In the genomic region with DNA sequence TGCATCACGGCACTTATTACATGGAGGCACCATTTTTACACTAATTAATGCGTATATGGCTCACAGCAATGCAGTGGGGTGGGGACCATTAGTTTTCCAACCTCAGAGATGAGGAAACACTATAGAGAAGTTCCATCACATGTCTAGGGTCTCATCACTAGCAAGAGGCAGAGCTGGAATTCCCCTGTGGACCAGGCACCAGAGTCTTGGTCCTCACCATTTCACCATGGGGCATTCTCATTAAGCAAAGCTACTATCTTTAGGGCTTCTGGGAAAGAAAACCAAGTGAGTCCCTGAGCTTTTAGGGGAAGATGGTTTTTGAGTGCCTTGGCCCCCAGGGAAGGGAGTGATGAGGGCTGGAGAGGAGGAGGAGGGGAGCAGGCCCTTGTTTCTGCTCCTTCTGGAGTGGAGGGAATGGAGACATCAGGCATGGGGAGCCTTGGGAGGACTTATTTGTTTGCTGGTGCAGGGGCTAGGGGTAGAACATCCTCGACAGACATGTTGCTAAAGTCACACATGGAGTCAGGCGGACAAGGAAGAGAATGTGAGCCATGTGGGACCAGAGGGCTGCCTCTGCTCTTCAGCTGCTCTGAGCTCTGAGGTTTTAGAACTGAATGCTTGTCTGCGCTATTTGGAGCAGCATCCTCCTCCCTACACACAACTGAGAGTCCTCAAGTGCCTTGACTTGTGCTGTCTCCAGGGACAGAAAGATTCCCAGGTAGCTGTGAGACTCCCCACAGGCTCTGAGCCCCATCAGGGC, we compare ENCODE assay signal across 11 cellular contexts. TPM values are rescaled to one million over a fixed set of nuclear protein-coding genes. Genes with fewer than 3 reads are reported as not detected.
A peak's percentile ranks its signal among the peaks of the same experiment; 100 is the strongest.
DNase-seq lines count a peak whose midpoint lies in the region; ATAC-seq and TF ChIP-seq lines count a peak whose summit lies in the region.
"Had no signal": no experiment of that assay in that cellular context is flagged by ENCODE, and none has a peak within 500 bp of the region (broad histone marks: within the 10 kb centered on the region; RNA-seq: fewer than 3 reads in every experiment).

No MANE protein-coding gene starts in this region.

- TF ChIP-seq CTCF in breast epithelium (IDR thresholded peaks at IDR 0.05) (no peak), upper lobe of right lung (IDR thresholded peaks at IDR 0.05) (no peak)

- H3K9me3 ChIP-seq in breast epithelium (no peaks in the 10 kb centered on the region), upper lobe of right lung (no peaks in the 10 kb centered on the region), T-helper 17 cell (ENCODE audit: control insufficient read depth, low read length, poor library complexity, severe bottlenecking) (no peaks in the 10 kb centered on the region)

- TF ChIP-seq POLR2A in breast epithelium (IDR thresholded peaks at IDR 0.05): no peak

- in situ Hi-C loops in G401 (cut with HindIII; ENCODE audit: low sequenced_read_pairs): no loop called here

- H3K27me3 Mint-ChIP-seq in T-helper 17 cell: peaks cover 13% of the 10 kb centered on the region
- H3K27me3 Mint-ChIP-seq: progenitor cell of endocrine pancreas had no signal

- H3K4me1 Mint-ChIP-seq in T-helper 17 cell: no peaks in the 10 kb centered on the region

- H3K4me3 Mint-ChIP-seq in T-helper 17 cell: no peak overlapping the region

- H3K9me3 Mint-ChIP-seq in activated naive CD4-positive, alpha-beta T cell treated with anti-CD3 and anti-CD28 coated beads, Interleukin-2, amount 50 U/mL, for 72 hours: no peaks in the 10 kb centered on the region

- no peaks in the 10 kb centered on the region for H3K36me3 Mint-ChIP-seq in activated naive CD4-positive, alpha-beta T cell treated with anti-CD3 and anti-CD28 coated beads, Interleukin-2, amount 50 U/mL, for 72 hours
- peaks cover 6% of the 10 kb centered on the region for H3K36me3 Mint-ChIP-seq in T-helper 17 cell (ENCODE audit: low read depth)

- no peak overlapping the region for H3K4me3 ChIP-seq in breast epithelium
- H3K4me3 ChIP-seq in upper lobe of right lung: peak overlapping the region; percentile 25

- H3K27ac Mint-ChIP-seq in activated naive CD4-positive, alpha-beta T cell treated with anti-CD3 and anti-CD28 coated beads, Interleukin-2, amount 50 U/mL, for 72 hours: peak overlapping the region; percentile 76 to 86
- H3K27ac Mint-ChIP-seq in T-helper 17 cell: no peak overlapping the region
- H3K27ac Mint-ChIP-seq: progenitor cell of endocrine pancreas had no signal

- H3K27me3 ChIP-seq in breast epithelium (no peaks in the 10 kb centered on the region), upper lobe of right lung (no peaks in the 10 kb centered on the region)

- intact Hi-C loops in breast epithelium (cut with DNase I; ENCODE audit: low total_unique reads) (no loop called here), upper lobe of right lung (cut with DNase I) (no loop called here)

- no peak for DNase-seq in activated naive CD4-positive, alpha-beta T cell treated with anti-CD3 and anti-CD28 coated beads, Interleukin-2, amount 50 U/mL, for 72 hours (ENCODE audit: low spot score in 2 of 2)
- no peak for DNase-seq in activated naive CD4-positive, alpha-beta T cell (lab: John Stamatoyannopoulos, UW)
- DNase-seq in breast epithelium (ENCODE audit: low spot score in 2 of 2) (no peak), myocyte (ENCODE audit: low read depth) (peak; percentile 65), upper lobe of right lung (no peak), NCI-H82 (lab: John Stamatoyannopoulos, UW) (no peak), T-helper 17 cell (no peak), G401 (ENCODE audit: low spot score) (no peak)
- DNase-seq: activated gamma-delta T cell treated with Interleukin-2 at 50 U/mL for 16 hours; NK-92 treated with Interleukin-12 subunit alpha and Interleukin-12 subunit beta, amount 100 ng/mL, for 24 hours had no signal

- ATAC-seq in activated naive CD4-positive, alpha-beta T cell treated with anti-CD3 and anti-CD28 coated beads, Interleukin-2, amount 50 U/mL, for 72 hours: no peak
- peak; percentile 13 for ATAC-seq in upper lobe of right lung
- no peak for ATAC-seq in T-helper 17 cell

- H3K4me1 ChIP-seq in breast epithelium (peaks cover 8 to 14% of the 10 kb centered on the region in 2 donors), upper lobe of right lung (peaks cover 37% of the 10 kb centered on the region)

- H3K36me3 ChIP-seq in breast epithelium (no peaks in the 10 kb centered on the region), upper lobe of right lung (no peaks in the 10 kb centered on the region)

- H3K27ac ChIP-seq in breast epithelium (peak overlapping the region; percentile 97 to 98), upper lobe of right lung (peak overlapping the region; percentile 90)

RNA-seq across cellular contexts. Expression of a gene that starts 40.3 kb away (rescaled TPM):
- 10 to 100 TPM; 41.2 to 43.6 TPM for total RNA-seq in activated naive CD4-positive, alpha-beta T cell treated with anti-CD3 and anti-CD28 coated beads, Interleukin-2, amount 50 U/mL, for 72 hours
- 10 to 100 TPM; 29.0 to 55.9 (median 33.8) TPM for total RNA-seq in breast epithelium
- total RNA-seq in myocyte: 63.7 and 68.8 TPM in 2 replicates
- 19.4 TPM for polyA plus RNA-seq in myocyte (2012)
- total RNA-seq in upper lobe of right lung: 37.6 TPM
- 10 to 100 TPM; 56.6 to 64.2 TPM for total RNA-seq in T-helper 17 cell
- 16.9 and 24.9 TPM in 2 replicates for total RNA-seq in G401 (2014; rRNA removed; shearing (Covaris generic))
